ENCODE assay signal across 15 cellular contexts in genomic region chr2:1791670-1792069, GRCh38.
DNase-seq lines count a peak whose midpoint lies in the region; ATAC-seq lines count a peak whose summit lies in the region.
"Had no signal": no experiment of that assay in that cellular context is flagged by ENCODE, and none has a peak within 500 bp of the region (broad histone marks: within the 10 kb centered on the region; RNA-seq: fewer than 3 reads in every experiment).

No MANE protein-coding gene starts in this region.

- no peak for ATAC-seq in GM21367 (IDR thresholded peaks at IDR 0.05; ENCODE audit: unreplicated experiment)
- ATAC-seq in HG03039 (IDR thresholded peaks at IDR 0.05; ENCODE audit: unreplicated experiment): no peak
- ATAC-seq: GM23338 had no signal

- DNase-seq in DMS79 treated with DMSO at 0.1 percent for 48 hours (lab: John Stamatoyannopoulos, UW) (peak; percentile 47), DMS79 (lab: John Stamatoyannopoulos, UW) (no peak), SW480 (ENCODE audit: low spot score) (peak; percentile 19), middle frontal gyrus (ENCODE audit: extremely low spot score, low spot score) (peak; percentile 7), SW 1271 (lab: John Stamatoyannopoulos, UW) (no peak)
- no peak for DNase-seq in stimulated activated CD8-positive, alpha-beta memory T cell treated with anti-CD3 and anti-CD28 coated beads, Interleukin-4, amount 100 ng/mL, for 48 hours
- DNase-seq: 8988T; activated CD4-positive, alpha-beta T cell treated with anti-CD3 and anti-CD28 coated beads for 48 hours; activated naive CD4-positive, alpha-beta T cell treated with Interleukin-2 at 50 U/mL for 16 hours; GF-D8; NCI-H1092 treated with DMSO at 0.1 percent for 48 hours; NCI-H524 treated with DMSO at 0.1 percent for 48 hours had no signal

Comparison
In these comparisons a context has a peak if more than half of its experiments do, and no peak if none do; other contexts are left out.
1. DNase-seq: peak in DMS79 treated with DMSO at 0.1 percent for 48 hours (single experiment), SW480 (single experiment) and middle frontal gyrus (single experiment); none in DMS79 (single experiment), stimulated activated CD8-positive, alpha-beta memory T cell treated with anti-CD3 and anti-CD28 coated beads, Interleukin-4, amount 100 ng/mL, for 48 hours (single experiment) and SW 1271 (0 of 2).